8 cellular contexts compared by ENCODE assay signal in genomic region chr16:68844211-68844564, GRCh38. TPM values are rescaled to one million over a fixed set of nuclear protein-coding genes. Genes with fewer than 3 reads are reported as not detected.
DNase-seq lines count a peak whose midpoint lies in the region; ATAC-seq and TF ChIP-seq lines count a peak whose summit lies in the region.

No MANE protein-coding gene starts in this region.

- DNase-seq in RWPE2 (ENCODE audit: low spot score) (no peak), fibroblast of mammary gland (ENCODE audit: low read depth) (no peak), sigmoid colon (no peak), NCI-H1930 (lab: John Stamatoyannopoulos, UW) (no peak), NCI-H1417 treated with DMSO at 0.1 percent for 48 hours (lab: John Stamatoyannopoulos, UW) (no peak), COLO829 (ENCODE audit: low spot score) (no peak)

- H3K4me3 ChIP-seq in RWPE2 (ENCODE audit: severe bottlenecking) = peak overlapping the region; percentile 81
- H3K4me3 ChIP-seq in fibroblast of mammary gland (ENCODE audit: control insufficient read depth, low read depth, low read length) = peak overlapping the region; percentile 88
- H3K4me3 ChIP-seq in sigmoid colon = peak overlapping the region; percentile 73 to 93 (median 90)

- ATAC-seq in GM19395 (IDR thresholded peaks at IDR 0.05; ENCODE audit: unreplicated experiment) (peak; percentile 24), RWPE2 (ENCODE audit: low read depth) (no peak), HG02798 (IDR thresholded peaks at IDR 0.05; ENCODE audit: poor library complexity, unreplicated experiment) (no peak)

- no peak for TF ChIP-seq POLR2A in sigmoid colon (IDR thresholded peaks at IDR 0.05)

- peaks cover 5% of the 10 kb centered on the region for H3K36me3 ChIP-seq in RWPE2 (ENCODE audit: low read depth)
- H3K36me3 ChIP-seq in sigmoid colon = no peaks in the 10 kb centered on the region

- TF ChIP-seq CTCF in RWPE2 (IDR thresholded peaks at IDR 0.05; ENCODE audit: poor library complexity, severe bottlenecking) = peak; percentile 19
- TF ChIP-seq CTCF in fibroblast of mammary gland (conservative IDR thresholded peaks at IDR 0.05; ENCODE audit: control insufficient read depth, insufficient read depth, low read depth, low read length) = no peak
- TF ChIP-seq CTCF in sigmoid colon (IDR thresholded peaks at IDR 0.05) = no peak

- H3K9me3 ChIP-seq in RWPE2 (ENCODE audit: severe bottlenecking) (no peaks in the 10 kb centered on the region), sigmoid colon (no peaks in the 10 kb centered on the region)

- H3K27ac ChIP-seq in RWPE2 (ENCODE audit: poor library complexity, severe bottlenecking) (peak overlapping the region; percentile 61), sigmoid colon (peak overlapping the region; percentile 84 to 94 (median 90))

- H3K27me3 ChIP-seq in RWPE2 (ENCODE audit: insufficient read depth, poor library complexity, severe bottlenecking) (no peaks in the 10 kb centered on the region), sigmoid colon (no peaks in the 10 kb centered on the region)

- H3K4me1 ChIP-seq in RWPE2 (ENCODE audit: insufficient read depth, poor library complexity, severe bottlenecking) = no peaks in the 10 kb centered on the region
- peaks cover 0 to 32% (median 23%) of the 10 kb centered on the region in 4 donors for H3K4me1 ChIP-seq in sigmoid colon

- intact Hi-C loops in sigmoid colon (cut with DNase I) = loop anchor here (5.0 to 10.0 kb wide), 2 partner anchors 139 to 317 kb away; no protein-coding TSS in a partner anchor

- WGBS in sigmoid colon, 2 donors = 6 to 7% methylated on average over 6 of the region's 6 CpGs

- no peak for TF ChIP-seq EP300 in sigmoid colon (IDR thresholded peaks at IDR 0.05)

RNA-seq across cellular contexts. Expression of gene TANGO6, which starts 0.9 kb away (rescaled TPM):
- total RNA-seq in sigmoid colon = 10 to 100 TPM; 16.0 to 23.5 (median 20.0) TPM
- polyA plus RNA-seq in sigmoid colon = 1 to 10 TPM in 2 of 3 donors, under 1 TPM in 1; 0.92 to 6.3 (median 3.0) TPM
